Comparison of ENCODE assay signal across 9 cellular contexts in genomic region chr14:99821519-99822165, GRCh38. TPM values are rescaled to one million over a fixed set of nuclear protein-coding genes. Genes with fewer than 3 reads are reported as not detected.
DNase-seq lines count a peak whose midpoint lies in the region; ATAC-seq, FAIRE-seq and TF ChIP-seq lines count a peak whose summit lies in the region.
"Had no signal": no experiment of that assay in that cellular context is flagged by ENCODE, and none has a peak within 500 bp of the region (broad histone marks: within the 10 kb centered on the region; RNA-seq: fewer than 3 reads in every experiment).

No MANE protein-coding gene starts in this region.

- H3K9me3 Mint-ChIP-seq in activated CD4-positive, alpha-beta T cell treated with anti-CD3 and anti-CD28 coated beads, Interleukin-2, amount 10 ng/mL, durations not matched to agents 7 days and 5 days, result no peaks in the 10 kb centered on the region

- peaks cover 0 to 8% of the 10 kb centered on the region in 2 experiments; a peak in 2 of 4 replicates for H3K79me2 ChIP-seq in H1 (ENCODE audit: control insufficient read depth in 1 of 2, insufficient read depth in 2 of 2, low read length in 2 of 2)

- H2BK15ac ChIP-seq in H1 (ENCODE audit: low read length), result no peak overlapping the region

- H3K4ac ChIP-seq in H1 (replicated peaks; ENCODE audit: insufficient read length, low read depth, low read length), result no peak overlapping the region

- TF ChIP-seq CTCF in H1 (IDR thresholded peaks at IDR 0.05; ENCODE audit: control extremely low read depth in 1 of 3, insufficient read depth in 1 of 3, low read depth in 1 of 3, low read length in 3 of 3), result no peak
- no peak for TF ChIP-seq CTCF in thyroid gland (IDR thresholded peaks at IDR 0.05)
- no peak for TF ChIP-seq CTCF in ascending aorta (IDR thresholded peaks at IDR 0.05)

- WGBS in H1 (ENCODE audit: extremely low coverage in 1 of 2, insufficient coverage in 1 of 2, insufficient read length in 1 of 2, insufficient replicate concordance in 2 of 2, low coverage in 1 of 2, low lambda C conversion rate in 2 of 2, missing lambda C conversion rate in 1 of 2), 2 experiments, result 79% methylated on average over 7 of the region's 7 CpGs; no CpG with 5 or more reads in 1 of the 2 experiments
- WGBS in thyroid gland, 2 donors, result 44 to 61% methylated on average over 7 of the region's 7 CpGs

- no peaks in the 10 kb centered on the region for H3K23me2 ChIP-seq in H1 (ENCODE audit: low read depth, low read length)

- no peak for TF ChIP-seq POLR2A in H1 (IDR thresholded peaks at IDR 0.05; ENCODE audit: control extremely low read depth in 1 of 2, low read depth in 2 of 2, low read length in 2 of 2)
- no peak for TF ChIP-seq POLR2A in thyroid gland (IDR thresholded peaks at IDR 0.05)

- no peak overlapping the region for H3K56ac ChIP-seq in H1 (replicated peaks; ENCODE audit: insufficient read length, low read depth, low read length)

- H3K36me3 ChIP-seq in H1 (ENCODE audit: control insufficient read depth in 2 of 4, insufficient read depth in 4 of 4, low read length in 3 of 4) (no peaks in the 10 kb centered on the region), thyroid gland (no peaks in the 10 kb centered on the region), ascending aorta (no peaks in the 10 kb centered on the region)

- H3K36me3 Mint-ChIP-seq in activated CD4-positive, alpha-beta T cell treated with anti-CD3 and anti-CD28 coated beads, Interleukin-2, amount 10 ng/mL, durations not matched to agents 7 days and 5 days (ENCODE audit: low read depth), result no peaks in the 10 kb centered on the region
- H3K36me3 Mint-ChIP-seq: CD14-positive monocyte had no signal

- no peak overlapping the region; the same call in 1 of the 2 replicates for H4K8ac ChIP-seq in H1 (ENCODE audit: extremely low read depth, insufficient read depth, low read length)

- H2AFZ ChIP-seq in H1 (ENCODE audit: low read length), result no peak overlapping the region

- H3K27me3 Mint-ChIP-seq in activated CD4-positive, alpha-beta T cell treated with anti-CD3 and anti-CD28 coated beads, Interleukin-2, amount 10 ng/mL, durations not matched to agents 7 days and 5 days, result peaks cover 30% of the 10 kb centered on the region

- no peak overlapping the region for H3K9ac ChIP-seq in H1 (replicated peaks in 1 of 4; ENCODE audit: extremely low read depth in 1 of 4, low read depth in 3 of 4, low read length in 3 of 4)

- peak overlapping the region; percentile 51; the same call in 1 of the 2 replicates for H2BK12ac ChIP-seq in H1 (ENCODE audit: low read depth, low read length)

- no peak overlapping the region for H4K91ac ChIP-seq in H1 (replicated peaks; ENCODE audit: insufficient read length, low read length)

- H3K79me1 ChIP-seq in H1 (ENCODE audit: low read depth, low read length), result peaks cover 6% of the 10 kb centered on the region

- peaks cover 21% of the 10 kb centered on the region for H3K4me1 Mint-ChIP-seq in activated CD4-positive, alpha-beta T cell treated with anti-CD3 and anti-CD28 coated beads, Interleukin-2, amount 10 ng/mL, durations not matched to agents 7 days and 5 days
- H3K4me1 Mint-ChIP-seq: CD14-positive monocyte had no signal

- H3K23ac ChIP-seq in H1 (ENCODE audit: insufficient read length), result no peak overlapping the region

- no peak overlapping the region for H3K4me2 ChIP-seq in H1 (ENCODE audit: insufficient read depth in 1 of 2, low read depth in 2 of 2, low read length in 2 of 2)

- H3K4me3 Mint-ChIP-seq in activated CD4-positive, alpha-beta T cell treated with anti-CD3 and anti-CD28 coated beads, Interleukin-2, amount 10 ng/mL, durations not matched to agents 7 days and 5 days, result no peak overlapping the region
- H3K4me3 Mint-ChIP-seq: CD14-positive monocyte had no signal

- no peak for TF ChIP-seq RAD21 in H1 (IDR thresholded peaks at IDR 0.05 in 1 of 2, conservative IDR thresholded peaks at IDR 0.05 in 1 of 2; ENCODE audit: low read depth in 2 of 2, low read length in 2 of 2)

- CTCF ChIA-PET in activated CD4-positive, alpha-beta T cell treated with anti-CD3 and anti-CD28 coated beads, Interleukin-2, amount 10 ng/mL, durations not matched to agents 7 days and 5 days (lab: Charles Lee), result interaction anchor here (1.0 kb wide), 1 partner anchor 40 kb away, joined by 3 read pairs; no protein-coding TSS in a partner anchor
- CTCF ChIA-PET in H1 (lab: Charles Lee; ENCODE audit: partially characterized antibody), result interaction anchor here (0.7 to 2.0 kb wide), 9 partner anchors 9 to 77 kb away, joined by 3 to 10 read pairs (median 5); no protein-coding TSS in a partner anchor

- peak overlapping the region; percentile 10; the same call in 1 of the 2 replicates for H2BK20ac ChIP-seq in H1 (ENCODE audit: low read length)

- H3K27ac Mint-ChIP-seq in activated CD4-positive, alpha-beta T cell treated with anti-CD3 and anti-CD28 coated beads, Interleukin-2, amount 10 ng/mL, durations not matched to agents 7 days and 5 days, result no peak overlapping the region

- intact Hi-C loops in thyroid gland (cut with DNase I) (no loop called here), ascending aorta (cut with DNase I) (no loop called here)

- TF ChIP-seq EP300 in H1 (IDR thresholded peaks at IDR 0.05; ENCODE audit: borderline replicate concordance in 1 of 2, low read depth in 2 of 2, low read length in 2 of 2), result no peak

- POLR2A ChIA-PET in activated CD4-positive, alpha-beta T cell treated with anti-CD3 and anti-CD28 coated beads, Interleukin-2, amount 10 ng/mL, durations not matched to agents 7 days and 5 days (lab: Charles Lee), result interaction anchor here (0.5 kb wide), 1 partner anchor 278 kb away, joined by 3 read pairs; no protein-coding TSS in a partner anchor
- POLR2A ChIA-PET in H1 (lab: Charles Lee; ENCODE audit: partially characterized antibody), result no interaction called here

- H3K27me3 ChIP-seq in H1 (replicated peaks in 1 of 4; ENCODE audit: control insufficient read depth in 3 of 4, extremely low read depth in 1 of 4, insufficient read depth in 3 of 4, low read length in 3 of 4) (no peaks in the 10 kb centered on the region), thyroid gland (no peaks in the 10 kb centered on the region), ascending aorta (no peaks in the 10 kb centered on the region)

- no peak overlapping the region for H2BK120ac ChIP-seq in H1 (replicated peaks; ENCODE audit: low read depth, low read length)

- no peak overlapping the region for H2BK5ac ChIP-seq in H1 (ENCODE audit: low read depth, low read length)

- H3K4me1 ChIP-seq in H1 (replicated peaks in 1 of 4; ENCODE audit: control insufficient read depth in 3 of 4, insufficient read depth in 4 of 4, low read length in 3 of 4) (peaks cover 3 to 17% (median 9%) of the 10 kb centered on the region in 4 experiments; a peak in 5 of 7 replicates), thyroid gland (peaks cover 25 to 46% of the 10 kb centered on the region in 2 donors), ascending aorta (no peaks in the 10 kb centered on the region)

- H3K14ac ChIP-seq in H1 (ENCODE audit: insufficient read length), result no peak overlapping the region

- no peak overlapping the region for H4K5ac ChIP-seq in H1 (ENCODE audit: insufficient read length, low read depth, low read length)

- H3K9me3 ChIP-seq in H1 (ENCODE audit: insufficient read depth in 2 of 2, low read depth in 1 of 2, low read length in 1 of 2), result no peaks in the 10 kb centered on the region
- H3K9me3 ChIP-seq in thyroid gland, result no peaks in the 10 kb centered on the region
- H3K9me3 ChIP-seq in ascending aorta, result no peaks in the 10 kb centered on the region

- no peak overlapping the region for H2AK5ac ChIP-seq in H1 (ENCODE audit: low read depth, low read length)

- no peak overlapping the region for H3K18ac ChIP-seq in H1 (ENCODE audit: extremely low read depth, low read length)

- peak; percentile 16 for DNase-seq in activated CD4-positive, alpha-beta T cell treated with anti-CD3 and anti-CD28 coated beads, Interleukin-2, amount 10 ng/mL, durations not matched to agents 7 days and 5 days
- no peak for DNase-seq in activated CD4-positive, alpha-beta T cell treated with anti-CD3 and anti-CD28 coated beads, Interleukin-2, amount 50 U/mL, for 4 hours
- DNase-seq in NCI-H69 (lab: John Stamatoyannopoulos, UW) (peak; percentile 49), H1 (ENCODE audit: low read depth in 1 of 2, low spot score in 2 of 2) (no peak), thyroid gland (peak in 1 of 2 donors; percentile 18), ascending aorta (ENCODE audit: low spot score in 2 of 2) (no peak), NCI-H1694 treated with DMSO at 0.1 percent for 48 hours (lab: John Stamatoyannopoulos, UW) (no peak)

- FAIRE-seq in H1 (lab: Jason Lieb, UNC), result no peak

- H3K27ac ChIP-seq in H1 (ENCODE audit: low read depth, low read length) (no peak overlapping the region), thyroid gland (peak overlapping the region; percentile 40 to 60 (median 54)), ascending aorta (no peak overlapping the region)

- H3K4me3 ChIP-seq in H1 (ENCODE audit: extremely low read depth in 1 of 4, insufficient read depth in 2 of 4, low read depth in 3 of 4, low read length in 4 of 4), result no peak overlapping the region
- no peak overlapping the region for H3K4me3 ChIP-seq in thyroid gland (replicated peaks in 1 of 3)
- H3K4me3 ChIP-seq in ascending aorta, result no peak overlapping the region

- no peak for ATAC-seq in HG03439 (IDR thresholded peaks at IDR 0.05; ENCODE audit: unreplicated experiment)

- H4K20me1 ChIP-seq in H1 (replicated peaks in 1 of 2; ENCODE audit: control insufficient read depth in 1 of 2, insufficient read depth in 2 of 2, low read length in 2 of 2), result peaks cover 0 to 3% of the 10 kb centered on the region in 2 experiments

TF ChIP-seq in H1, 55 proteins besides CTCF, POLR2A, EP300 and RAD21 (continues in another document):
- TF ChIP-seq CHD2 (IDR thresholded peaks at IDR 0.05; ENCODE audit: low read length) (no peak), GABPA (IDR thresholded peaks at IDR 0.05; ENCODE audit: borderline replicate concordance, insufficient read depth, low read length) (no peak), POU5F1 (IDR thresholded peaks at IDR 0.05; ENCODE audit: low read depth, low read length) (no peak), TAF7 (optimal IDR thresholded peaks at IDR 0.05; ENCODE audit: borderline replicate concordance, low read depth, low read length) (no peak), CREB1 (IDR thresholded peaks at IDR 0.05) (no peak)

RNA-seq across cellular contexts. Expression of gene EML1, which starts 28.4 kb away (rescaled TPM):
- under 1 TPM in 1 of 2 experiments, not detected in 1; 0.12 TPM for total RNA-seq in activated CD4-positive, alpha-beta T cell treated with anti-CD3 and anti-CD28 coated beads, Interleukin-2, amount 10 ng/mL, durations not matched to agents 7 days and 5 days
- 24.7 and 32.9 TPM in 2 replicates for total RNA-seq in H1 (2021; fragmentation: NEBNext Ultra II Directional; extraction: Animal tissue kit (Norgen Biotek cat#: 25700))
- 9.8 and 11.1 TPM in 2 replicates for polyA plus RNA-seq in H1 (2011; rRNA removed)
- 11.8 TPM for polyA plus RNA-seq in H1 (2011; cell fraction: cytosol; rRNA removed)
- polyA plus RNA-seq in H1 (2011; cell fraction: nucleus; rRNA removed), result 30.9 TPM
- polyA plus RNA-seq in H1 (2012, experiment 1 of 2), result 16.6 to 36.3 TPM (median 23.0 TPM) in 4 replicates
- 3.3 TPM for polyA plus RNA-seq in H1 (2012, experiment 2 of 2)
- 6.5 TPM for polyA plus RNA-seq in H1 (2013, experiment 1 of 2)
- polyA plus RNA-seq in H1 (2013, experiment 2 of 2), result 6.7 TPM
- 55.1 and 82.5 TPM in 2 replicates for polyA minus RNA-seq in H1 (2011; rRNA and poly(A)+ RNA removed)
- 20.8 TPM for polyA minus RNA-seq in H1 (2011; cell fraction: cytosol; rRNA and poly(A)+ RNA removed)
- 60.8 TPM for polyA minus RNA-seq in H1 (2011; cell fraction: nucleus; rRNA and poly(A)+ RNA removed)
- total RNA-seq in thyroid gland (10 to 100 TPM; 24.2 to 58.7 (median 37.9) TPM), ascending aorta (28.3 TPM)
- polyA plus RNA-seq: CD14-positive monocyte had no signal

Comparison
In these comparisons a context has a peak if more than half of its experiments do, and no peak if none do; other contexts are left out.
1. DNase-seq: peak in activated CD4-positive, alpha-beta T cell treated with anti-CD3 and anti-CD28 coated beads, Interleukin-2, amount 10 ng/mL, durations not matched to agents 7 days and 5 days (single experiment) and NCI-H69 (single experiment); none in activated CD4-positive, alpha-beta T cell treated with anti-CD3 and anti-CD28 coated beads, Interleukin-2, amount 50 U/mL, for 4 hours (0 of 2), H1 (0 of 2), ascending aorta (0 of 2) and NCI-H1694 treated with DMSO at 0.1 percent for 48 hours (single experiment).
2. H3K27ac ChIP-seq: peak in thyroid gland (3 of 3); none in H1 (single experiment) and ascending aorta (0 of 2).
3. RNA of gene EML1, which starts 28.4 kb away (total RNA-seq): 24.2 to 58.7 TPM in thyroid gland, 28.3 TPM in ascending aorta (single experiment) and 24.7 to 32.9 TPM in H1; 0.12 TPM in activated CD4-positive, alpha-beta T cell treated with anti-CD3 and anti-CD28 coated beads, Interleukin-2, amount 10 ng/mL, durations not matched to agents 7 days and 5 days; every median in the first group is over 10 times any median in the second.